Comparison of ENCODE assay signal across 9 cellular contexts in genomic region chr5:108696407-108696806, GRCh38.
"Had no signal": no experiment of that assay in that cellular context is flagged by ENCODE, and none has a peak within 500 bp of the region (broad histone marks: within the 10 kb centered on the region; RNA-seq: fewer than 3 reads in every experiment).

No MANE protein-coding gene starts in this region.

- H3K9me3 Mint-ChIP-seq: IgD-negative memory B cell had no signal

- H3K27ac Mint-ChIP-seq: IgD-negative memory B cell had no signal

- H3K4me3 Mint-ChIP-seq: IgD-negative memory B cell had no signal

- H3K27ac ChIP-seq: HL-60, KMS-11 had no signal

- H3K4me2 ChIP-seq: KMS-11 had no signal

- H3K9ac ChIP-seq: KMS-11 had no signal

- ATAC-seq: HepG2, K562 had no signal

- DNase-seq: IMR-90, KBM-7, KG1 had no signal

- H3K36me3 Mint-ChIP-seq: IgD-negative memory B cell had no signal

- H3K4me3 ChIP-seq: K562 had no signal

- FAIRE-seq: HepG2, HTR-8/SVneo, K562 had no signal
